ENCODE assay signal across 11 cellular contexts in the genomic region with DNA sequence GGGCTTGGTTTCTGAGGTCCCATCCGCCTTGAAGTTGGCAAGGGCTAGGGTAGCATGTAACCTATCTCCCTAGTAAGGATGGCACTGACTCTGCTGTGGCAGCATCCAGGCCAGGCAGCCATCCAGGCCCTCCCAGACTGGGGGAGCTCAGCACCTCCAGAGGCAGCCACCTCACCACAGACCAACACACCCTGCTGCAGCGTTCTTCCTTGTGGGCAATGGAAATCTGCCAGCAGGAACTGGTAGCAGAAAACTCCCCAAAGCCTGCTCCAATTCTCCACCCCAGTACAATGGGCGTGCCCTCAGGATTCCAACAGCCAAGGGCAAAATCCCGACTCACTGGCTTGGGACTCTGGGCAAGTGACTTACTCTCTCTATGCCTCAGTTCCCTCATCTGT. TPM values are rescaled to one million over a fixed set of nuclear protein-coding genes. Genes with fewer than 3 reads are reported as not detected.
DNase-seq lines count a peak whose midpoint lies in the region; ATAC-seq and TF ChIP-seq lines count a peak whose summit lies in the region.
"Had no signal": no experiment of that assay in that cellular context is flagged by ENCODE, and none has a peak within 500 bp of the region (broad histone marks: within the 10 kb centered on the region; RNA-seq: fewer than 3 reads in every experiment).

No MANE protein-coding gene starts in this region.

- ATAC-seq in mucosa of descending colon (peak; percentile 94), GM19395 (IDR thresholded peaks at IDR 0.05; ENCODE audit: unreplicated experiment) (no peak)

- H3K79me2 ChIP-seq in hepatocyte, result peaks cover 98% of the 10 kb centered on the region

- 88% methylated on average over 4 of the region's 4 CpGs for WGBS in hepatocyte (ENCODE audit: low lambda C conversion rate, missing lambda C conversion rate)

- H3K9me3 ChIP-seq in mucosa of descending colon, result no peaks in the 10 kb centered on the region
- H3K9me3 ChIP-seq in hepatocyte (ENCODE audit: low read depth), result no peaks in the 10 kb centered on the region

- no peak for TF ChIP-seq CTCF in AG04449 (IDR thresholded peaks at IDR 0.05; ENCODE audit: insufficient read depth, low read length, missing control alignments)
- no peak for TF ChIP-seq CTCF in mucosa of descending colon (IDR thresholded peaks at IDR 0.05)
- no peak for TF ChIP-seq CTCF in hepatocyte (IDR thresholded peaks at IDR 0.05; ENCODE audit: poor library complexity)

- CTCF ChIA-PET in AG04449 (lab: Yijun Ruan, JAX), result interaction anchor here (0.8 to 1.1 kb wide), 3 partner anchors 9 to 70 kb away, joined by 3 read pairs; no protein-coding TSS in a partner anchor

- intact Hi-C loops in mucosa of descending colon (cut with DNase I, micrococcal nuclease), result no loop called here

- no peak overlapping the region for H3K4me3 ChIP-seq in AG04449 (ENCODE audit: low read depth, low read length)
- no peak overlapping the region for H3K4me3 ChIP-seq in mucosa of descending colon
- H3K4me3 ChIP-seq in hepatocyte, result no peak overlapping the region

- H2AFZ ChIP-seq in hepatocyte, result no peak overlapping the region

- H3K4me1 ChIP-seq in mucosa of descending colon (ENCODE audit: low read depth) (peaks cover 35% of the 10 kb centered on the region), hepatocyte (ENCODE audit: insufficient read depth) (peaks cover 32% of the 10 kb centered on the region)

- H3K27me3 ChIP-seq in hepatocyte, result no peaks in the 10 kb centered on the region

- H3K9me2 ChIP-seq in hepatocyte (replicated peaks; ENCODE audit: insufficient read depth), result no peaks in the 10 kb centered on the region

- no peak overlapping the region for H3K4me2 ChIP-seq in hepatocyte

- no peak overlapping the region for H3K27ac ChIP-seq in hepatocyte
- H3K27ac ChIP-seq: VCaP had no signal

- DNase-seq in AG04449 (ENCODE audit: low read depth, low spot score), result peak; percentile 12
- DNase-seq in HS-5 (ENCODE audit: low read depth), result peak; percentile 67
- peak; percentile 87 for DNase-seq in astrocyte of the hippocampus (ENCODE audit: low read depth, low spot score)
- peak; percentile 78 to 86 (median 81) for DNase-seq in mucosa of descending colon
- no peak for DNase-seq in DMS53 treated with DMSO at 0.1 percent for 48 hours (lab: John Stamatoyannopoulos, UW; ENCODE audit: unreplicated experiment)
- no peak for DNase-seq in hepatocyte (ENCODE audit: low spot score)
- DNase-seq in DMS53 (lab: John Stamatoyannopoulos, UW), result no peak
- DNase-seq: effector memory CD4-positive, alpha-beta T cell; occipital lobe had no signal

- POLR2A ChIA-PET in AG04449 (lab: Yijun Ruan, JAX), result no interaction called here

- H3K36me3 ChIP-seq in mucosa of descending colon (ENCODE audit: low read depth) (no peaks in the 10 kb centered on the region), hepatocyte (replicated peaks; ENCODE audit: insufficient read depth, low read depth) (no peaks in the 10 kb centered on the region)

- peaks cover 35% of the 10 kb centered on the region for H4K20me1 ChIP-seq in hepatocyte (ENCODE audit: insufficient read depth, poor library complexity, severe bottlenecking)

RNA-seq across cellular contexts. Expression of a gene that starts 27.5 kb away (rescaled TPM):
- total RNA-seq in mucosa of descending colon (10 to 100 TPM; 28.9 to 78.3 (median 35.1) TPM), hepatocyte (23.6 and 29.3 TPM in 2 replicates)
- 14.7 and 15.5 TPM in 2 replicates for polyA plus RNA-seq in hepatocyte

Comparison
In these comparisons a context has a peak if more than half of its experiments do, and no peak if none do; other contexts are left out.
1. DNase-seq: peak in AG04449 (single experiment), HS-5 (single experiment), astrocyte of the hippocampus (single experiment) and mucosa of descending colon (3 of 3); none in DMS53 treated with DMSO at 0.1 percent for 48 hours (single experiment), hepatocyte (single experiment) and DMS53 (single experiment).